8 cellular contexts compared by ENCODE assay signal in genomic region chr6:722077-722524, GRCh38. TPM values are rescaled to one million over a fixed set of nuclear protein-coding genes. Genes with fewer than 3 reads are reported as not detected.
DNase-seq lines count a peak whose midpoint lies in the region; ATAC-seq and TF ChIP-seq lines count a peak whose summit lies in the region.

No MANE protein-coding gene starts in this region.

- DNase-seq in G401 (ENCODE audit: low spot score) (peak; percentile 76), KBM-7 (peak; percentile 62), SK-MEL-5 (ENCODE audit: low read depth, low spot score) (peak; percentile 91), foreskin fibroblast (peak; percentile 84 to 95), occipital lobe (lab: John Stamatoyannopoulos, UW) (peak; percentile 7), testis (peak; percentile 87)
- DNase-seq in activated effector memory CD4-positive, alpha-beta T cell treated with anti-CD3 and anti-CD28 coated beads, Interleukin-2, amount 50 U/mL, for 16 hours = peak; percentile 90

- H3K4me1 ChIP-seq in testis = no peaks in the 10 kb centered on the region

- no peak for ATAC-seq in HG02763 (IDR thresholded peaks at IDR 0.05; ENCODE audit: unreplicated experiment)

- no peak overlapping the region for H3K27ac ChIP-seq in testis

- WGBS in testis, 2 donors = 18 to 26% methylated on average over 11 of the region's 11 CpGs

- no peaks in the 10 kb centered on the region for H3K9me3 ChIP-seq in testis

- in situ Hi-C loops in G401 (cut with HindIII; ENCODE audit: low sequenced_read_pairs) = no loop called here
- in situ Hi-C loops in KBM-7 (cut with MboI; ENCODE audit: low pct_unique_long_range_greater_than_20kb, low sequenced_read_pairs) = no loop called here
- in situ Hi-C loops in SK-MEL-5 (cut with HindIII; ENCODE audit: low pct_unique_long_range_greater_than_20kb, low sequenced_read_pairs) = no loop called here

- H3K4me3 ChIP-seq in foreskin fibroblast (ENCODE audit: low read depth in 1 of 2, low read length in 2 of 2) = no peak overlapping the region
- no peak overlapping the region for H3K4me3 ChIP-seq in testis

- peak; percentile 97 for TF ChIP-seq CTCF in foreskin fibroblast (IDR thresholded peaks at IDR 0.05; ENCODE audit: low read depth, low read length)
- peak; percentile 46 to 82 (median 57) for TF ChIP-seq CTCF in testis (IDR thresholded peaks at IDR 0.05)

- intact Hi-C loops in testis (cut with DNase I; ENCODE audit: low total_unique reads) = no loop called here

- no peak for TF ChIP-seq POLR2A in testis (IDR thresholded peaks at IDR 0.05)

- no peaks in the 10 kb centered on the region for H3K36me3 ChIP-seq in testis (ENCODE audit: low read depth, missing control alignments)

- H3K27me3 ChIP-seq in testis = no peaks in the 10 kb centered on the region

RNA-seq across cellular contexts. Expression of gene EXOC2, which starts 29.2 kb away (rescaled TPM):
- total RNA-seq in G401 (2014; rRNA removed; shearing (Covaris generic)) = 25.0 and 36.7 TPM in 2 replicates
- total RNA-seq in SK-MEL-5 (2014; rRNA removed; shearing (Covaris generic)) = 67.3 and 69.1 TPM in 2 replicates
- 27.9 and 47.1 TPM in 2 replicates for polyA plus RNA-seq in SK-MEL-5 (2015; cell fraction: cytosol; rRNA removed)
- 24.1 and 37.4 TPM in 2 replicates for polyA plus RNA-seq in SK-MEL-5 (2015; cell fraction: nucleus; rRNA removed)
- total RNA-seq in occipital lobe (63.8 TPM), testis (10 to 100 TPM; 44.3 to 51.0 TPM)
- 32.8 TPM for polyA plus RNA-seq in testis (ENCODE audit: insufficient read depth, low read depth, low replicate concordance)

Comparison
In these comparisons a context has a peak if more than half of its experiments do, and no peak if none do; other contexts are left out.
1. DNase-seq: peak in every context shown above with its lines; median percentile 91 in SK-MEL-5; 90 in activated effector memory CD4-positive, alpha-beta T cell treated with anti-CD3 and anti-CD28 coated beads, Interleukin-2, amount 50 U/mL, for 16 hours; 90 in foreskin fibroblast; 87 in testis; 76 in G401; 62 in KBM-7; 7 in occipital lobe.